ENCODE assay signal across 8 cellular contexts in the genomic region with DNA sequence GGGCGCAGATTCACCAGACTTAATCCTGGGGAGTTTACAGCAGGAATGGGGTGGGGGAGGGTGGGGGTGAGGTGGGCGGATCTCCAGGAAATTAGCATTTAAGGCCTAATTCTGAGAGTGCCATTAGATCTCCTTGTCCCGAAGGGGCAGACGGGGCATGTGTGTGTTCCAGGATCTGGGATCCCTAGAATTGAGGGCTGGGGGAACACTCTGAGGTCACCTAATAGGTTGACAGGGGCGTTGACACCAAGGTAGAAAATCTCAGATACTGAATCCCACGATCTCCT. TPM values are rescaled to one million over a fixed set of nuclear protein-coding genes. Genes with fewer than 3 reads are reported as not detected.
DNase-seq lines count a peak whose midpoint lies in the region; ATAC-seq and TF ChIP-seq lines count a peak whose summit lies in the region.

No MANE protein-coding gene starts in this region.

- peak overlapping the region; percentile 92 for H3K9ac ChIP-seq in HUES64 (ENCODE audit: low read depth, low read length)

- 0% methylated on average over 6 of the region's 6 CpGs for WGBS in HUES64

- H3K27ac ChIP-seq in ACC112 (ENCODE audit: low read depth, low read length) (peak overlapping the region; percentile 18; the same call in 1 of the 2 replicates), HUES64 (ENCODE audit: low read depth, low read length) (peak overlapping the region; percentile 99), coronary artery (peak overlapping the region; percentile 32 to 80)

- no peaks in the 10 kb centered on the region for H3K9me3 ChIP-seq in HUES64 (ENCODE audit: insufficient read depth, low read depth, low read length)

- no peak for TF ChIP-seq CTCF in coronary artery (IDR thresholded peaks at IDR 0.05)

- no peaks in the 10 kb centered on the region for H3K27me3 ChIP-seq in ACC112 (ENCODE audit: insufficient read depth, low read length)
- H3K27me3 ChIP-seq in HUES64 (ENCODE audit: insufficient read depth, low read length) = no peaks in the 10 kb centered on the region

- H3K4me3 ChIP-seq in ACC112 (ENCODE audit: low read depth, low read length) (peak overlapping the region; percentile 56), HUES64 (ENCODE audit: low read length) (peak overlapping the region; percentile 55), coronary artery (peak overlapping the region; percentile 63)

- DNase-seq in coronary artery (ENCODE audit: low spot score) (no peak), 8988T (no peak), Kasumi-1 (lab: John Stamatoyannopoulos, UW) (no peak), NCI-H82 (lab: John Stamatoyannopoulos, UW) (no peak)
- no peak for DNase-seq in naive thymus-derived CD8-positive, alpha-beta T cell

- no peaks in the 10 kb centered on the region for H3K27me3 Mint-ChIP-seq in naive thymus-derived CD8-positive, alpha-beta T cell

- no peaks in the 10 kb centered on the region for H3K79me2 ChIP-seq in ACC112 (ENCODE audit: control insufficient read depth, insufficient read depth, low read length, unreplicated experiment)

- peak overlapping the region; percentile 74 for H2AFZ ChIP-seq in ACC112 (ENCODE audit: low read length, unreplicated experiment)

- H3K4me1 ChIP-seq in ACC112 (ENCODE audit: control insufficient read depth, insufficient read depth, low read length, unreplicated experiment) (no peaks in the 10 kb centered on the region), HUES64 (ENCODE audit: insufficient read depth, low read length) (peaks cover 19% of the 10 kb centered on the region)

- H3K36me3 Mint-ChIP-seq in naive thymus-derived CD8-positive, alpha-beta T cell = no peaks in the 10 kb centered on the region

- no peak for ATAC-seq in naive thymus-derived CD8-positive, alpha-beta T cell
- no peak for ATAC-seq in HG03045 (IDR thresholded peaks at IDR 0.05; ENCODE audit: unreplicated experiment)

- H3K4me3 Mint-ChIP-seq in naive thymus-derived CD8-positive, alpha-beta T cell = peak overlapping the region; percentile 79 to 92 (median 88)

- H3K9me3 Mint-ChIP-seq in naive thymus-derived CD8-positive, alpha-beta T cell = no peaks in the 10 kb centered on the region

- H3K4me1 Mint-ChIP-seq in naive thymus-derived CD8-positive, alpha-beta T cell = peaks cover 14 to 17% (median 14%) of the 10 kb centered on the region in 4 donors

- no peaks in the 10 kb centered on the region for H3K36me3 ChIP-seq in ACC112 (ENCODE audit: insufficient read depth, low read length)
- H3K36me3 ChIP-seq in HUES64 (ENCODE audit: insufficient read depth, low read length) = no peaks in the 10 kb centered on the region

- peak overlapping the region; percentile 85 to 95 (median 89) for H3K27ac Mint-ChIP-seq in naive thymus-derived CD8-positive, alpha-beta T cell

- POLR2A ChIA-PET in naive thymus-derived CD8-positive, alpha-beta T cell (lab: Charles Lee) = interaction anchor here (0.6 to 0.7 kb wide), 2 partner anchors 10 to 176 kb away, joined by 3 to 4 read pairs; no protein-coding TSS in a partner anchor

RNA-seq across cellular contexts. Expression of a gene that starts 9.4 kb away (rescaled TPM):
- 57.8 TPM for polyA plus RNA-seq in HUES64 (2013, experiment 1 of 2)
- polyA plus RNA-seq in HUES64 (2013, experiment 2 of 2) = 58.2 TPM
- 10 to 100 TPM; 11.8 to 12.3 TPM for total RNA-seq in naive thymus-derived CD8-positive, alpha-beta T cell
- under 1 TPM in 2 of 3 donors, not detected in 1; 0.18 to 0.46 TPM for polyA plus RNA-seq in naive thymus-derived CD8-positive, alpha-beta T cell

RNA-seq across cellular contexts. Expression of a gene that starts 15.8 kb away (rescaled TPM):
- 19.5 TPM for polyA plus RNA-seq in HUES64 (2013, experiment 1 of 2)
- polyA plus RNA-seq in HUES64 (2013, experiment 2 of 2) = 15.3 TPM
- 10 to 100 TPM; 66.9 to 74.7 TPM for total RNA-seq in naive thymus-derived CD8-positive, alpha-beta T cell
- polyA plus RNA-seq in naive thymus-derived CD8-positive, alpha-beta T cell = 1 to 10 TPM; 6.8 to 9.4 (median 8.0) TPM

RNA-seq across cellular contexts. Expression of a gene that starts 30.4 kb away (rescaled TPM):
- 81.6 TPM for polyA plus RNA-seq in HUES64 (2013, experiment 1 of 2)
- 70.0 TPM for polyA plus RNA-seq in HUES64 (2013, experiment 2 of 2)
- 10 to 100 TPM; 14.3 to 16.2 TPM for total RNA-seq in naive thymus-derived CD8-positive, alpha-beta T cell
- 1 to 10 TPM; 3.4 to 6.0 (median 4.9) TPM for polyA plus RNA-seq in naive thymus-derived CD8-positive, alpha-beta T cell

RNA-seq across cellular contexts. Expression of a gene that starts 38.1 kb away (rescaled TPM):
- polyA plus RNA-seq in HUES64 (2013, experiment 1 of 2) = 151 TPM
- 130 TPM for polyA plus RNA-seq in HUES64 (2013, experiment 2 of 2)
- 100 to 1,000 TPM; 263 to 267 TPM for total RNA-seq in naive thymus-derived CD8-positive, alpha-beta T cell
- 10 to 100 TPM; 51.1 to 69.4 (median 63.2) TPM for polyA plus RNA-seq in naive thymus-derived CD8-positive, alpha-beta T cell

RNA-seq across cellular contexts. Expression of a gene that starts 52.8 kb away (rescaled TPM):
- 2.5 TPM for polyA plus RNA-seq in HUES64 (2013, experiment 1 of 2)
- 2.7 TPM for polyA plus RNA-seq in HUES64 (2013, experiment 2 of 2)
- 10 to 100 TPM in 1 of 2 experiments, 1 to 10 TPM in 1; 6.5 to 10.9 TPM for total RNA-seq in naive thymus-derived CD8-positive, alpha-beta T cell
- 1 to 10 TPM; 1.1 to 2.7 (median 1.7) TPM for polyA plus RNA-seq in naive thymus-derived CD8-positive, alpha-beta T cell

Comparison
In these comparisons a context has a peak if more than half of its experiments do, and no peak if none do; other contexts are left out.
1. H3K27ac ChIP-seq: peak in every context shown above with its lines; median percentile 99 in HUES64; 56 in coronary artery; 18 in ACC112.